ENCODE assay signal across 1 cellular context in the genomic region with DNA sequence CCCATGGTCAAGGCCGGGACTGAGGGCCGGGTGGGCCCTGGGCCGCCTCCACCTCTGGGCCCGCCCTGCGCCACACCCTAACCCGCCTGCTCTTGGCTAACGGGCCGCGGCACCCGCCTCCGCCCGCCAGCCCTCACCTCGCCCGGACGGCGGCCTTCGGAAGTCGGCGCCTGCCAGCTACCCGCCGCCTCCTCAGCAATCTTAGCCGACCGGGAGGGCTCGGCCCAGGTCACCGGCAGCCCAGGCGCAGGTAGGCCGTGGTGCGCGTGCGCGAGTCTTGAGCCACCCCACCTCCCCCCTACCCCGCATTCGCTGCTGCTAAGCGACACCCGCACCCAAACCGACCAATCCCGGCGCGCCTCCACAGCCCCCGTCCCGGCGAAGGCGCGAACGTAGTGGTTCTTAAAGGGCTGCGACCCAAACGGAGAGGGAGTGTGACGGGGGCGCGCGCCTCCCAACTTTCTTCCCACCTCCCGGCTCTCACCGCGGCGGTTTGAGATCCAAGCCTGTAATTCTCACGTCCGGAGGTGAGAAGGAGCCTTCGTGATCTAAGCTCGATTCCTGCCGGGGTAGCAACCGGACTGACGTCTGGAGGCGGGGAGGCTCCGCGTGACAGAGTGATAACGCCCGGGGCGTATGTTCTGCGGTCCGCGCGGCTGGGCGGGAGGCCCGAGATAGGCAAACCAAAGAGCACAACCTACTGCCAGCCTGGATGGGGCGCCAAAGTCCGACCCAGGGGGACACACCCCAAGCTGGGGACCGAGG.
TF ChIP-seq lines count a peak whose summit lies in the region.

A gene with protein sequence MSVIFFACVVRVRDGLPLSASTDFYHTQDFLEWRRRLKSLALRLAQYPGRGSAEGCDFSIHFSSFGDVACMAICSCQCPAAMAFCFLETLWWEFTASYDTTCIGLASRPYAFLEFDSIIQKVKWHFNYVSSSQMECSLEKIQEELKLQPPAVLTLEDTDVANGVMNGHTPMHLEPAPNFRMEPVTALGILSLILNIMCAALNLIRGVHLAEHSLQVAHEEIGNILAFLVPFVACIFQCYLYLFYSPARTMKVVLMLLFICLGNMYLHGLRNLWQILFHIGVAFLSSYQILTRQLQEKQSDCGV (minus strand): TSS at position 259 of the 765 bp plus-strand sequence. CDS start 12,921 bp downstream, outside the sequence.

TF ChIP-seq in HepG2, 621 proteins besides CTCF, POLR2A, EP300 and RAD21 (continued from another document and continues in another):
- TF ChIP-seq ASH2L (IDR thresholded peaks at IDR 0.05; ENCODE audit: insufficient read length, low read depth, low read length) (peak; percentile 93), NR2F1 (CRISPR knock-in tag; IDR thresholded peaks at IDR 0.05) (no peak), ATF7 (IDR thresholded peaks at IDR 0.05) (no peak), ATF7 (CRISPR knock-in tag; IDR thresholded peaks at IDR 0.05) (no peak), LCORL (IDR thresholded peaks at IDR 0.05) (no peak), LCORL (CRISPR knock-in tag; IDR thresholded peaks at IDR 0.05) (peak; percentile 72), RXRB (CRISPR knock-in tag; IDR thresholded peaks at IDR 0.05; ENCODE audit: borderline replicate concordance) (peak; percentile 29), ZNF468 (CRISPR knock-in tag; IDR thresholded peaks at IDR 0.05) (no peak), ZNF550 (CRISPR knock-in tag; IDR thresholded peaks at IDR 0.05; ENCODE audit: borderline replicate concordance) (no peak), MLLT10 (CRISPR knock-in tag; IDR thresholded peaks at IDR 0.05) (no peak), POLR2AphosphoS2 (IDR thresholded peaks at IDR 0.05; ENCODE audit: low read depth, low read length) (no peak), ZNF772 (CRISPR knock-in tag; IDR thresholded peaks at IDR 0.05) (peak; percentile 75; the same call in 1 of the 2 replicates), DMAP1 (CRISPR knock-in tag; IDR thresholded peaks at IDR 0.05) (peak; percentile 82), PHB2 (IDR thresholded peaks at IDR 0.05; ENCODE audit: partially characterized antibody) (no peak), YEATS2 (CRISPR knock-in tag; IDR thresholded peaks at IDR 0.05; ENCODE audit: borderline replicate concordance) (0 out of 2 replicates have a peak, but pooled peaks have one; percentile 47), ZBTB1 (CRISPR knock-in tag; IDR thresholded peaks at IDR 0.05; ENCODE audit: borderline replicate concordance) (no peak), TBL1XR1 (IDR thresholded peaks at IDR 0.05; ENCODE audit: borderline replicate concordance, low read length, partially characterized antibody) (no peak), IRX3 (CRISPR knock-in tag; IDR thresholded peaks at IDR 0.05; ENCODE audit: borderline replicate concordance, low read depth) (no peak), ERF (CRISPR knock-in tag; IDR thresholded peaks at IDR 0.05) (peak; percentile 74; the same call in 1 of the 2 replicates), NFYC (CRISPR knock-in tag; IDR thresholded peaks at IDR 0.05) (peak; percentile 88), GZF1 (CRISPR knock-in tag; IDR thresholded peaks at IDR 0.05) (no peak), SIN3A (IDR thresholded peaks at IDR 0.05; ENCODE audit: borderline replicate concordance, low read depth, low read length) (peak; percentile 64; the same call in 1 of the 2 replicates), NFE2 (CRISPR knock-in tag; IDR thresholded peaks at IDR 0.05) (no peak), THAP11 (CRISPR knock-in tag; IDR thresholded peaks at IDR 0.05) (peak; percentile 56), RFX1 (IDR thresholded peaks at IDR 0.05) (peak; percentile 85), ZNF460 (CRISPR knock-in tag; IDR thresholded peaks at IDR 0.05; ENCODE audit: borderline replicate concordance) (no peak), ATF1 (CRISPR knock-in tag; IDR thresholded peaks at IDR 0.05) (no peak; the same call in 1 of the 2 replicates), HNRNPLL (IDR thresholded peaks at IDR 0.05; ENCODE audit: low read depth, low read length, poor library complexity, severe bottlenecking) (peak; percentile 97)
- TF ChIP-seq, protein P1, sequence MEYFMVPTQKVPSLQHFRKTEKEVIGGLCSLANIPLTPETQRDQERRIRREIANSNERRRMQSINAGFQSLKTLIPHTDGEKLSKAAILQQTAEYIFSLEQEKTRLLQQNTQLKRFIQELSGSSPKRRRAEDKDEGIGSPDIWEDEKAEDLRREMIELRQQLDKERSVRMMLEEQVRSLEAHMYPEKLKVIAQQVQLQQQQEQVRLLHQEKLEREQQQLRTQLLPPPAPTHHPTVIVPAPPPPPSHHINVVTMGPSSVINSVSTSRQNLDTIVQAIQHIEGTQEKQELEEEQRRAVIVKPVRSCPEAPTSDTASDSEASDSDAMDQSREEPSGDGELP (IDR thresholded peaks at IDR 0.05; ENCODE audit: borderline replicate concordance, low read depth) = peak; percentile 36; the same call in 1 of the 2 replicates
- TF ChIP-seq, protein P2, sequence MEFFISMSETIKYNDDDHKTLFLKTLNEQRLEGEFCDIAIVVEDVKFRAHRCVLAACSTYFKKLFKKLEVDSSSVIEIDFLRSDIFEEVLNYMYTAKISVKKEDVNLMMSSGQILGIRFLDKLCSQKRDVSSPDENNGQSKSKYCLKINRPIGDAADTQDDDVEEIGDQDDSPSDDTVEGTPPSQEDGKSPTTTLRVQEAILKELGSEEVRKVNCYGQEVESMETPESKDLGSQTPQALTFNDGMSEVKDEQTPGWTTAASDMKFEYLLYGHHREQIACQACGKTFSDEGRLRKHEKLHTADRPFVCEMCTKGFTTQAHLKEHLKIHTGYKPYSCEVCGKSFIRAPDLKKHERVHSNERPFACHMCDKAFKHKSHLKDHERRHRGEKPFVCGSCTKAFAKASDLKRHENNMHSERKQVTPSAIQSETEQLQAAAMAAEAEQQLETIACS (CRISPR knock-in tag; IDR thresholded peaks at IDR 0.05) = peak; percentile 80
- TF ChIP-seq, protein P3, sequence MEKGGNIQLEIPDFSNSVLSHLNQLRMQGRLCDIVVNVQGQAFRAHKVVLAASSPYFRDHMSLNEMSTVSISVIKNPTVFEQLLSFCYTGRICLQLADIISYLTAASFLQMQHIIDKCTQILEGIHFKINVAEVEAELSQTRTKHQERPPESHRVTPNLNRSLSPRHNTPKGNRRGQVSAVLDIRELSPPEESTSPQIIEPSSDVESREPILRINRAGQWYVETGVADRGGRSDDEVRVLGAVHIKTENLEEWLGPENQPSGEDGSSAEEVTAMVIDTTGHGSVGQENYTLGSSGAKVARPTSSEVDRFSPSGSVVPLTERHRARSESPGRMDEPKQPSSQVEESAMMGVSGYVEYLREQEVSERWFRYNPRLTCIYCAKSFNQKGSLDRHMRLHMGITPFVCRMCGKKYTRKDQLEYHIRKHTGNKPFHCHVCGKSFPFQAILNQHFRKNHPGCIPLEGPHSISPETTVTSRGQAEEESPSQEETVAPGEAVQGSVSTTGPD (CRISPR knock-in tag; IDR thresholded peaks at IDR 0.05) = 0 out of 2 replicates have a peak, but pooled peaks have one; percentile 15
- TF ChIP-seq, protein P4, sequence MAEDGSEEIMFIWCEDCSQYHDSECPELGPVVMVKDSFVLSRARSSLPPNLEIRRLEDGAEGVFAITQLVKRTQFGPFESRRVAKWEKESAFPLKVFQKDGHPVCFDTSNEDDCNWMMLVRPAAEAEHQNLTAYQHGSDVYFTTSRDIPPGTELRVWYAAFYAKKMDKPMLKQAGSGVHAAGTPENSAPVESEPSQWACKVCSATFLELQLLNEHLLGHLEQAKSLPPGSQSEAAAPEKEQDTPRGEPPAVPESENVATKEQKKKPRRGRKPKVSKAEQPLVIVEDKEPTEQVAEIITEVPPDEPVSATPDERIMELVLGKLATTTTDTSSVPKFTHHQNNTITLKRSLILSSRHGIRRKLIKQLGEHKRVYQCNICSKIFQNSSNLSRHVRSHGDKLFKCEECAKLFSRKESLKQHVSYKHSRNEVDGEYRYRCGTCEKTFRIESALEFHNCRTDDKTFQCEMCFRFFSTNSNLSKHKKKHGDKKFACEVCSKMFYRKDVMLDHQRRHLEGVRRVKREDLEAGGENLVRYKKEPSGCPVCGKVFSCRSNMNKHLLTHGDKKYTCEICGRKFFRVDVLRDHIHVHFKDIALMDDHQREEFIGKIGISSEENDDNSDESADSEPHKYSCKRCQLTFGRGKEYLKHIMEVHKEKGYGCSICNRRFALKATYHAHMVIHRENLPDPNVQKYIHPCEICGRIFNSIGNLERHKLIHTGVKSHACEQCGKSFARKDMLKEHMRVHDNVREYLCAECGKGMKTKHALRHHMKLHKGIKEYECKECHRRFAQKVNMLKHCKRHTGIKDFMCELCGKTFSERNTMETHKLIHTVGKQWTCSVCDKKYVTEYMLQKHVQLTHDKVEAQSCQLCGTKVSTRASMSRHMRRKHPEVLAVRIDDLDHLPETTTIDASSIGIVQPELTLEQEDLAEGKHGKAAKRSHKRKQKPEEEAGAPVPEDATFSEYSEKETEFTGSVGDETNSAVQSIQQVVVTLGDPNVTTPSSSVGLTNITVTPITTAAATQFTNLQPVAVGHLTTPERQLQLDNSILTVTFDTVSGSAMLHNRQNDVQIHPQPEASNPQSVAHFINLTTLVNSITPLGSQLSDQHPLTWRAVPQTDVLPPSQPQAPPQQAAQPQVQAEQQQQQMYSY (CRISPR knock-in tag; IDR thresholded peaks at IDR 0.05) = no peak
- TF ChIP-seq, protein P5, sequence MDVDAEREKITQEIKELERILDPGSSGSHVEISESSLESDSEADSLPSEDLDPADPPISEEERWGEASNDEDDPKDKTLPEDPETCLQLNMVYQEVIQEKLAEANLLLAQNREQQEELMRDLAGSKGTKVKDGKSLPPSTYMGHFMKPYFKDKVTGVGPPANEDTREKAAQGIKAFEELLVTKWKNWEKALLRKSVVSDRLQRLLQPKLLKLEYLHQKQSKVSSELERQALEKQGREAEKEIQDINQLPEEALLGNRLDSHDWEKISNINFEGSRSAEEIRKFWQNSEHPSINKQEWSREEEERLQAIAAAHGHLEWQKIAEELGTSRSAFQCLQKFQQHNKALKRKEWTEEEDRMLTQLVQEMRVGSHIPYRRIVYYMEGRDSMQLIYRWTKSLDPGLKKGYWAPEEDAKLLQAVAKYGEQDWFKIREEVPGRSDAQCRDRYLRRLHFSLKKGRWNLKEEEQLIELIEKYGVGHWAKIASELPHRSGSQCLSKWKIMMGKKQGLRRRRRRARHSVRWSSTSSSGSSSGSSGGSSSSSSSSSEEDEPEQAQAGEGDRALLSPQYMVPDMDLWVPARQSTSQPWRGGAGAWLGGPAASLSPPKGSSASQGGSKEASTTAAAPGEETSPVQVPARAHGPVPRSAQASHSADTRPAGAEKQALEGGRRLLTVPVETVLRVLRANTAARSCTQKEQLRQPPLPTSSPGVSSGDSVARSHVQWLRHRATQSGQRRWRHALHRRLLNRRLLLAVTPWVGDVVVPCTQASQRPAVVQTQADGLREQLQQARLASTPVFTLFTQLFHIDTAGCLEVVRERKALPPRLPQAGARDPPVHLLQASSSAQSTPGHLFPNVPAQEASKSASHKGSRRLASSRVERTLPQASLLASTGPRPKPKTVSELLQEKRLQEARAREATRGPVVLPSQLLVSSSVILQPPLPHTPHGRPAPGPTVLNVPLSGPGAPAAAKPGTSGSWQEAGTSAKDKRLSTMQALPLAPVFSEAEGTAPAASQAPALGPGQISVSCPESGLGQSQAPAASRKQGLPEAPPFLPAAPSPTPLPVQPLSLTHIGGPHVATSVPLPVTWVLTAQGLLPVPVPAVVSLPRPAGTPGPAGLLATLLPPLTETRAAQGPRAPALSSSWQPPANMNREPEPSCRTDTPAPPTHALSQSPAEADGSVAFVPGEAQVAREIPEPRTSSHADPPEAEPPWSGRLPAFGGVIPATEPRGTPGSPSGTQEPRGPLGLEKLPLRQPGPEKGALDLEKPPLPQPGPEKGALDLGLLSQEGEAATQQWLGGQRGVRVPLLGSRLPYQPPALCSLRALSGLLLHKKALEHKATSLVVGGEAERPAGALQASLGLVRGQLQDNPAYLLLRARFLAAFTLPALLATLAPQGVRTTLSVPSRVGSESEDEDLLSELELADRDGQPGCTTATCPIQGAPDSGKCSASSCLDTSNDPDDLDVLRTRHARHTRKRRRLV (CRISPR knock-in tag; IDR thresholded peaks at IDR 0.05) = no peak
- TF ChIP-seq, protein P6, sequence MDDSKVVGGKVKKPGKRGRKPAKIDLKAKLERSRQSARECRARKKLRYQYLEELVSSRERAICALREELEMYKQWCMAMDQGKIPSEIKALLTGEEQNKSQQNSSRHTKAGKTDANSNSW (CRISPR knock-in tag; IDR thresholded peaks at IDR 0.05; ENCODE audit: borderline replicate concordance) = no peak; the same call in 1 of the 2 replicates
- TF ChIP-seq, protein P7, sequence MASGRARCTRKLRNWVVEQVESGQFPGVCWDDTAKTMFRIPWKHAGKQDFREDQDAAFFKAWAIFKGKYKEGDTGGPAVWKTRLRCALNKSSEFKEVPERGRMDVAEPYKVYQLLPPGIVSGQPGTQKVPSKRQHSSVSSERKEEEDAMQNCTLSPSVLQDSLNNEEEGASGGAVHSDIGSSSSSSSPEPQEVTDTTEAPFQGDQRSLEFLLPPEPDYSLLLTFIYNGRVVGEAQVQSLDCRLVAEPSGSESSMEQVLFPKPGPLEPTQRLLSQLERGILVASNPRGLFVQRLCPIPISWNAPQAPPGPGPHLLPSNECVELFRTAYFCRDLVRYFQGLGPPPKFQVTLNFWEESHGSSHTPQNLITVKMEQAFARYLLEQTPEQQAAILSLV (CRISPR knock-in tag; IDR thresholded peaks at IDR 0.05; ENCODE audit: borderline replicate concordance) = peak; percentile 86
- TF ChIP-seq, protein P8, sequence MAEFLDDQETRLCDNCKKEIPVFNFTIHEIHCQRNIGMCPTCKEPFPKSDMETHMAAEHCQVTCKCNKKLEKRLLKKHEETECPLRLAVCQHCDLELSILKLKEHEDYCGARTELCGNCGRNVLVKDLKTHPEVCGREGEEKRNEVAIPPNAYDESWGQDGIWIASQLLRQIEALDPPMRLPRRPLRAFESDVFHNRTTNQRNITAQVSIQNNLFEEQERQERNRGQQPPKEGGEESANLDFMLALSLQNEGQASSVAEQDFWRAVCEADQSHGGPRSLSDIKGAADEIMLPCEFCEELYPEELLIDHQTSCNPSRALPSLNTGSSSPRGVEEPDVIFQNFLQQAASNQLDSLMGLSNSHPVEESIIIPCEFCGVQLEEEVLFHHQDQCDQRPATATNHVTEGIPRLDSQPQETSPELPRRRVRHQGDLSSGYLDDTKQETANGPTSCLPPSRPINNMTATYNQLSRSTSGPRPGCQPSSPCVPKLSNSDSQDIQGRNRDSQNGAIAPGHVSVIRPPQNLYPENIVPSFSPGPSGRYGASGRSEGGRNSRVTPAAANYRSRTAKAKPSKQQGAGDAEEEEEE (CRISPR knock-in tag; IDR thresholded peaks at IDR 0.05; ENCODE audit: borderline replicate concordance) = 0 out of 2 replicates have a peak, but pooled peaks have one; percentile 64
- TF ChIP-seq, protein P9, sequence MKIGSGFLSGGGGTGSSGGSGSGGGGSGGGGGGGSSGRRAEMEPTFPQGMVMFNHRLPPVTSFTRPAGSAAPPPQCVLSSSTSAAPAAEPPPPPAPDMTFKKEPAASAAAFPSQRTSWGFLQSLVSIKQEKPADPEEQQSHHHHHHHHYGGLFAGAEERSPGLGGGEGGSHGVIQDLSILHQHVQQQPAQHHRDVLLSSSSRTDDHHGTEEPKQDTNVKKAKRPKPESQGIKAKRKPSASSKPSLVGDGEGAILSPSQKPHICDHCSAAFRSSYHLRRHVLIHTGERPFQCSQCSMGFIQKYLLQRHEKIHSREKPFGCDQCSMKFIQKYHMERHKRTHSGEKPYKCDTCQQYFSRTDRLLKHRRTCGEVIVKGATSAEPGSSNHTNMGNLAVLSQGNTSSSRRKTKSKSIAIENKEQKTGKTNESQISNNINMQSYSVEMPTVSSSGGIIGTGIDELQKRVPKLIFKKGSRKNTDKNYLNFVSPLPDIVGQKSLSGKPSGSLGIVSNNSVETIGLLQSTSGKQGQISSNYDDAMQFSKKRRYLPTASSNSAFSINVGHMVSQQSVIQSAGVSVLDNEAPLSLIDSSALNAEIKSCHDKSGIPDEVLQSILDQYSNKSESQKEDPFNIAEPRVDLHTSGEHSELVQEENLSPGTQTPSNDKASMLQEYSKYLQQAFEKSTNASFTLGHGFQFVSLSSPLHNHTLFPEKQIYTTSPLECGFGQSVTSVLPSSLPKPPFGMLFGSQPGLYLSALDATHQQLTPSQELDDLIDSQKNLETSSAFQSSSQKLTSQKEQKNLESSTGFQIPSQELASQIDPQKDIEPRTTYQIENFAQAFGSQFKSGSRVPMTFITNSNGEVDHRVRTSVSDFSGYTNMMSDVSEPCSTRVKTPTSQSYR (CRISPR knock-in tag; IDR thresholded peaks at IDR 0.05; ENCODE audit: borderline replicate concordance) = peak; percentile 88
